Comparison of ENCODE assay signal across 22 cellular contexts in the genomic region with DNA sequence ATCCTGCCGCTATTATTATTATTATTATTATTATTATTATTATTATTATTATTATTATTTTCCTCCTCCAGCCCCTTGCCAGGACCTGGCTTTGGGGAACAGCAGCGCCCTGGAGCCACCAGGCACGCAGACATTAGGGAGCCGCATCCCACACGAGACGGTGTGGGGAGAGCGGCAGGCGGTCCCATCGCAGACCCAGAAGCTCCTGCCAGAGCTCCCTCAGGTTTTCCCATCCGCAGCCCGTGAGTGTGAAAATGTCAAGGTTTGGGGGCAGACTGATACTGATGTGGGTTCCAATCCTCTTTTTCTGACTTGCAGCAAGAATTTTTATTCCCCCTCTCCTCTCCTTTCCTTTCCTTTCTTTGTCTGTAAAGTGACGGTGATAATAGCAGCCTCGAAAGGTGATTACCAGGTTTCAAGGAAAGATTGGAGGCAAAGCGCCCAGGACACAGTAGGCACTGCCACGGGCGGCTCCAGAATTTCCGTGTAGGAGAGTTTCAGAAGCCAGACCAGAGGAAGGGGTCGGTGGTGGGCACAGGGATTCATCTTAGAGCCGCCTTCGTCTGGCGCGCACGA. TPM values are rescaled to one million over a fixed set of nuclear protein-coding genes. Genes with fewer than 3 reads are reported as not detected.
DNase-seq lines count a peak whose midpoint lies in the region; ATAC-seq and TF ChIP-seq lines count a peak whose summit lies in the region.
"Had no signal": no experiment of that assay in that cellular context is flagged by ENCODE, and none has a peak within 500 bp of the region (broad histone marks: within the 10 kb centered on the region; RNA-seq: fewer than 3 reads in every experiment).

No MANE protein-coding gene starts in this region.

- H3K27ac ChIP-seq in HUES6 (ENCODE audit: low read depth, low read length): no peak overlapping the region
- no peak overlapping the region for H3K27ac ChIP-seq in trophoblast cell (ENCODE audit: low read depth, low read length)
- H3K27ac ChIP-seq: C4-2B, esophagus muscularis mucosa, thoracic aorta, VCaP had no signal

- H3K79me1 ChIP-seq in trophoblast cell (ENCODE audit: low read length): no peaks in the 10 kb centered on the region

- no peak overlapping the region for H4K12ac ChIP-seq in trophoblast cell (ENCODE audit: low read depth, low read length)

- H3K23ac ChIP-seq in trophoblast cell (ENCODE audit: low read length): no peak overlapping the region

- H2AFZ ChIP-seq in trophoblast cell (ENCODE audit: insufficient read depth, low read length, poor library complexity): no peak overlapping the region

- H4K8ac ChIP-seq in trophoblast cell (ENCODE audit: low read depth, low read length): no peak overlapping the region

- H3K4me1 ChIP-seq in HUES6 (ENCODE audit: control insufficient read depth, insufficient read depth, low read length): peaks cover 13% of the 10 kb centered on the region
- H3K4me1 ChIP-seq in trophoblast cell (ENCODE audit: control insufficient read depth in 1 of 2, insufficient read depth in 2 of 2, low read length in 2 of 2): peaks cover 3 to 5% of the 10 kb centered on the region in 2 experiments

- H3K9ac ChIP-seq in HUES6 (ENCODE audit: low read length) (no peak overlapping the region), trophoblast cell (ENCODE audit: low read length) (no peak overlapping the region)

- no peaks in the 10 kb centered on the region for H3K79me2 ChIP-seq in trophoblast cell (ENCODE audit: control insufficient read depth, insufficient read depth, low read length, poor library complexity)

- H3K9me3 Mint-ChIP-seq in chondrocyte (ENCODE audit: low read depth): no peaks in the 10 kb centered on the region
- no peaks in the 10 kb centered on the region for H3K9me3 Mint-ChIP-seq in activated CD8-positive, alpha-beta T cell treated with anti-CD3 and anti-CD28 coated beads, Interleukin-2, amount 10 ng/mL, durations not matched to agents 7 days and 5 days (ENCODE audit: insufficient read depth)
- H3K9me3 Mint-ChIP-seq in activated naive CD4-positive, alpha-beta T cell treated with anti-CD3 and anti-CD28 coated beads, Interleukin-2, amount 10 ng/mL, durations not matched to agents 7 days and 5 days: no peaks in the 10 kb centered on the region
- H3K9me3 Mint-ChIP-seq: activated CD8-positive, alpha-beta T cell treated with anti-CD3 and anti-CD28 coated beads for 36 hours; activated T-helper 1 cell treated with anti-CD3 and anti-CD28 coated beads, Interleukin-12 subunit alpha, Interleukin-12 subunit beta, Interleukin-2, Interleukin-4 antibody, amounts not matched to agents 30 ng/mL and 10 ng/mL and 1 ng/mL, durations not matched to agents 14 hours and 24 hours and 36 hours had no signal

- no peak overlapping the region for H3K18ac ChIP-seq in trophoblast cell (ENCODE audit: low read length)

- peaks cover 10% of the 10 kb centered on the region for H3K4me1 Mint-ChIP-seq in chondrocyte (ENCODE audit: low read depth)
- H3K4me1 Mint-ChIP-seq in activated CD8-positive, alpha-beta T cell treated with anti-CD3 and anti-CD28 coated beads, Interleukin-2, amount 10 ng/mL, durations not matched to agents 7 days and 5 days (ENCODE audit: low read depth): no peaks in the 10 kb centered on the region
- H3K4me1 Mint-ChIP-seq in activated naive CD4-positive, alpha-beta T cell treated with anti-CD3 and anti-CD28 coated beads, Interleukin-2, amount 10 ng/mL, durations not matched to agents 7 days and 5 days: no peaks in the 10 kb centered on the region

- H3K36me3 Mint-ChIP-seq in chondrocyte (ENCODE audit: low read depth): no peaks in the 10 kb centered on the region
- no peaks in the 10 kb centered on the region for H3K36me3 Mint-ChIP-seq in activated CD8-positive, alpha-beta T cell treated with anti-CD3 and anti-CD28 coated beads, Interleukin-2, amount 10 ng/mL, durations not matched to agents 7 days and 5 days (ENCODE audit: low read depth)
- no peaks in the 10 kb centered on the region for H3K36me3 Mint-ChIP-seq in activated naive CD4-positive, alpha-beta T cell treated with anti-CD3 and anti-CD28 coated beads, Interleukin-2, amount 10 ng/mL, durations not matched to agents 7 days and 5 days

- H3K36me3 ChIP-seq in HUES6 (ENCODE audit: control insufficient read depth, insufficient read depth, low read length): no peaks in the 10 kb centered on the region
- no peaks in the 10 kb centered on the region for H3K36me3 ChIP-seq in kidney epithelial cell (ENCODE audit: control insufficient read depth, insufficient read depth, low read length)
- no peaks in the 10 kb centered on the region for H3K36me3 ChIP-seq in trophoblast cell (ENCODE audit: control insufficient read depth in 1 of 2, insufficient read depth in 2 of 2, low read length in 2 of 2)
- H3K36me3 ChIP-seq: esophagus muscularis mucosa, thoracic aorta had no signal

- H3K14ac ChIP-seq in trophoblast cell (ENCODE audit: low read length): no peak overlapping the region

- no peak for ATAC-seq in activated CD8-positive, alpha-beta T cell treated with anti-CD3 and anti-CD28 coated beads, Interleukin-2, amount 10 ng/mL, durations not matched to agents 7 days and 5 days
- ATAC-seq: activated CD8-positive, alpha-beta T cell treated with anti-CD3 and anti-CD28 coated beads for 36 hours; naive thymus-derived CD4-positive, alpha-beta T cell; sciatic nerve had no signal

- H2BK12ac ChIP-seq in trophoblast cell (ENCODE audit: low read length): no peak overlapping the region

- H3K4me2 ChIP-seq in trophoblast cell (ENCODE audit: low read length): peak overlapping the region; percentile 57

- no peak for TF ChIP-seq CTCF in chondrocyte (IDR thresholded peaks at IDR 0.05)
- no peak for TF ChIP-seq CTCF in kidney epithelial cell (IDR thresholded peaks at IDR 0.05; ENCODE audit: insufficient read depth, low read length, poor library complexity, severe bottlenecking)

- DNase-seq in chondrocyte (ENCODE audit: low spot score): no peak
- no peak for DNase-seq in kidney epithelial cell (ENCODE audit: low read depth)
- DNase-seq in trophoblast cell: no peak
- DNase-seq in activated CD8-positive, alpha-beta T cell treated with anti-CD3 and anti-CD28 coated beads, Interleukin-2, amount 10 ng/mL, durations not matched to agents 7 days and 5 days: no peak
- no peak for DNase-seq in activated naive CD4-positive, alpha-beta T cell treated with anti-CD3 and anti-CD28 coated beads, Interleukin-2, amount 10 ng/mL, durations not matched to agents 7 days and 5 days
- no peak for DNase-seq in NCI-H345 treated with DMSO at 0.1 percent for 48 hours (lab: John Stamatoyannopoulos, UW; ENCODE audit: unreplicated experiment)
- no peak for DNase-seq in mesenteric fat pad (ENCODE audit: low spot score)
- DNase-seq: activated CD8-positive, alpha-beta T cell treated with anti-CD3 and anti-CD28 coated beads for 36 hours; GOT3; left colon; naive thymus-derived CD4-positive, alpha-beta T cell; NCI-H187 treated with DMSO at 0.1 percent for 48 hours; stimulated activated CD4-positive, alpha-beta T cell treated with anti-CD3 and anti-CD28 coated beads, Interleukin-4, amount 100 ng/mL, for 24 hours had no signal

- no peak overlapping the region for H2BK120ac ChIP-seq in trophoblast cell (ENCODE audit: insufficient read depth, low read length, poor library complexity)

- H3K27me3 Mint-ChIP-seq in chondrocyte (ENCODE audit: low read depth): peaks cover 62% of the 10 kb centered on the region
- peaks cover 36% of the 10 kb centered on the region for H3K27me3 Mint-ChIP-seq in activated CD8-positive, alpha-beta T cell treated with anti-CD3 and anti-CD28 coated beads, Interleukin-2, amount 10 ng/mL, durations not matched to agents 7 days and 5 days (ENCODE audit: low read depth)
- H3K27me3 Mint-ChIP-seq in activated naive CD4-positive, alpha-beta T cell treated with anti-CD3 and anti-CD28 coated beads, Interleukin-2, amount 10 ng/mL, durations not matched to agents 7 days and 5 days: peaks cover 52% of the 10 kb centered on the region

- H3K9me3 ChIP-seq in HUES6 (ENCODE audit: control insufficient read depth, insufficient read depth, low read depth, low read length) (no peaks in the 10 kb centered on the region), trophoblast cell (ENCODE audit: insufficient read depth, low read depth, low read length) (no peaks in the 10 kb centered on the region)
- H3K9me3 ChIP-seq: esophagus muscularis mucosa, thoracic aorta had no signal

- H3K27ac Mint-ChIP-seq in chondrocyte (ENCODE audit: unreplicated experiment): no peak overlapping the region
- no peak overlapping the region for H3K27ac Mint-ChIP-seq in activated CD8-positive, alpha-beta T cell treated with anti-CD3 and anti-CD28 coated beads, Interleukin-2, amount 10 ng/mL, durations not matched to agents 7 days and 5 days
- no peak overlapping the region for H3K27ac Mint-ChIP-seq in activated naive CD4-positive, alpha-beta T cell treated with anti-CD3 and anti-CD28 coated beads, Interleukin-2, amount 10 ng/mL, durations not matched to agents 7 days and 5 days
- H3K27ac Mint-ChIP-seq: activated CD8-positive, alpha-beta T cell treated with anti-CD3 and anti-CD28 coated beads for 36 hours; activated T-helper 1 cell treated with anti-CD3 and anti-CD28 coated beads, Interleukin-12 subunit alpha, Interleukin-12 subunit beta, Interleukin-2, Interleukin-4 antibody, amounts not matched to agents 30 ng/mL and 10 ng/mL and 1 ng/mL, durations not matched to agents 14 hours and 24 hours and 36 hours; naive thymus-derived CD4-positive, alpha-beta T cell had no signal

- no peak overlapping the region for H4K91ac ChIP-seq in trophoblast cell (ENCODE audit: low read depth, low read length)

- H2AK5ac ChIP-seq in trophoblast cell (ENCODE audit: low read length): no peak overlapping the region

- H3K4ac ChIP-seq in trophoblast cell (ENCODE audit: low read depth, low read length): no peak overlapping the region

- CTCF ChIA-PET in activated CD8-positive, alpha-beta T cell treated with anti-CD3 and anti-CD28 coated beads, Interleukin-2, amount 10 ng/mL, durations not matched to agents 7 days and 5 days (lab: Charles Lee): no interaction called here
- CTCF ChIA-PET in activated naive CD4-positive, alpha-beta T cell treated with anti-CD3 and anti-CD28 coated beads, Interleukin-2, amount 10 ng/mL, durations not matched to agents 7 days and 5 days (lab: Charles Lee): no interaction called here

- peaks cover 72% of the 10 kb centered on the region for H3K27me3 ChIP-seq in HUES6 (ENCODE audit: control insufficient read depth, insufficient read depth, low read length)
- peaks cover 31% of the 10 kb centered on the region for H3K27me3 ChIP-seq in kidney epithelial cell (ENCODE audit: control insufficient read depth, insufficient read depth, low read length)
- H3K27me3 ChIP-seq in trophoblast cell (ENCODE audit: insufficient read depth, low read length): peaks cover 33% of the 10 kb centered on the region

- WGBS in trophoblast cell (ENCODE audit: extremely low coverage, insufficient coverage, insufficient read length): no CpG with 5 or more reads among the region's 23 CpGs

- peak overlapping the region; percentile 38 for H3K4me3 Mint-ChIP-seq in chondrocyte (ENCODE audit: unreplicated experiment)
- H3K4me3 Mint-ChIP-seq in activated CD8-positive, alpha-beta T cell treated with anti-CD3 and anti-CD28 coated beads, Interleukin-2, amount 10 ng/mL, durations not matched to agents 7 days and 5 days: no peak overlapping the region
- H3K4me3 Mint-ChIP-seq in activated naive CD4-positive, alpha-beta T cell treated with anti-CD3 and anti-CD28 coated beads, Interleukin-2, amount 10 ng/mL, durations not matched to agents 7 days and 5 days: no peak overlapping the region
- H3K4me3 Mint-ChIP-seq: activated CD8-positive, alpha-beta T cell treated with anti-CD3 and anti-CD28 coated beads for 36 hours; activated T-helper 1 cell treated with anti-CD3 and anti-CD28 coated beads, Interleukin-12 subunit alpha, Interleukin-12 subunit beta, Interleukin-2, Interleukin-4 antibody, amounts not matched to agents 30 ng/mL and 10 ng/mL and 1 ng/mL, durations not matched to agents 14 hours and 24 hours and 36 hours had no signal

- no peak overlapping the region for H2BK5ac ChIP-seq in trophoblast cell (ENCODE audit: low read depth, low read length, poor library complexity)

- POLR2A ChIA-PET in activated CD8-positive, alpha-beta T cell treated with anti-CD3 and anti-CD28 coated beads, Interleukin-2, amount 10 ng/mL, durations not matched to agents 7 days and 5 days (lab: Charles Lee): no interaction called here

- peak overlapping the region; percentile 65 for H3K4me3 ChIP-seq in HUES6 (ENCODE audit: low read depth, low read length)
- peak overlapping the region; percentile 12 for H3K4me3 ChIP-seq in kidney epithelial cell (ENCODE audit: low read depth, low read length)
- no peak overlapping the region for H3K4me3 ChIP-seq in trophoblast cell (ENCODE audit: low read depth, low read length)
- H3K4me3 ChIP-seq: thoracic aorta had no signal

RNA-seq across cellular contexts. Expression of gene SCTR, which starts 0.8 kb away (rescaled TPM):
- total RNA-seq in chondrocyte: not detected in 3 replicates
- not detected in 2 replicates for total RNA-seq in kidney epithelial cell
- polyA plus RNA-seq in trophoblast cell (2013): not detected in 2 replicates
- total RNA-seq in activated CD8-positive, alpha-beta T cell treated with anti-CD3 and anti-CD28 coated beads, Interleukin-2, amount 10 ng/mL, durations not matched to agents 7 days and 5 days: not detected
- not detected for total RNA-seq in mesenteric fat pad
- total RNA-seq: activated CD8-positive, alpha-beta T cell treated with anti-CD3 and anti-CD28 coated beads for 36 hours; activated T-helper 1 cell treated with anti-CD3 and anti-CD28 coated beads, Interleukin-12 subunit alpha, Interleukin-12 subunit beta, Interleukin-2, Interleukin-4 antibody, amounts not matched to agents 30 ng/mL and 10 ng/mL and 1 ng/mL, durations not matched to agents 14 hours and 24 hours and 36 hours; Daoy; esophagus muscularis mucosa; MCF 10A; naive thymus-derived CD4-positive, alpha-beta T cell; sciatic nerve; thoracic aorta had no signal
- polyA plus RNA-seq: naive thymus-derived CD4-positive, alpha-beta T cell had no signal

RNA-seq across cellular contexts. Expression of gene CFAP221, which starts 20.8 kb away (rescaled TPM):
- 0.45 to 0.65 TPM (median 0.46 TPM) in 3 replicates for total RNA-seq in chondrocyte
- 1.0 and 1.8 TPM in 2 replicates for total RNA-seq in kidney epithelial cell
- 0.58 and 0.63 TPM in 2 replicates for polyA plus RNA-seq in trophoblast cell (2013)
- total RNA-seq in activated CD8-positive, alpha-beta T cell treated with anti-CD3 and anti-CD28 coated beads, Interleukin-2, amount 10 ng/mL, durations not matched to agents 7 days and 5 days: not detected
- 2.3 TPM for total RNA-seq in mesenteric fat pad
- total RNA-seq: activated CD8-positive, alpha-beta T cell treated with anti-CD3 and anti-CD28 coated beads for 36 hours; activated T-helper 1 cell treated with anti-CD3 and anti-CD28 coated beads, Interleukin-12 subunit alpha, Interleukin-12 subunit beta, Interleukin-2, Interleukin-4 antibody, amounts not matched to agents 30 ng/mL and 10 ng/mL and 1 ng/mL, durations not matched to agents 14 hours and 24 hours and 36 hours; left colon; MCF 10A; naive thymus-derived CD4-positive, alpha-beta T cell had no signal
- polyA plus RNA-seq: naive thymus-derived CD4-positive, alpha-beta T cell had no signal
